ENCODE assay signal across 8 cellular contexts in the genomic region with DNA sequence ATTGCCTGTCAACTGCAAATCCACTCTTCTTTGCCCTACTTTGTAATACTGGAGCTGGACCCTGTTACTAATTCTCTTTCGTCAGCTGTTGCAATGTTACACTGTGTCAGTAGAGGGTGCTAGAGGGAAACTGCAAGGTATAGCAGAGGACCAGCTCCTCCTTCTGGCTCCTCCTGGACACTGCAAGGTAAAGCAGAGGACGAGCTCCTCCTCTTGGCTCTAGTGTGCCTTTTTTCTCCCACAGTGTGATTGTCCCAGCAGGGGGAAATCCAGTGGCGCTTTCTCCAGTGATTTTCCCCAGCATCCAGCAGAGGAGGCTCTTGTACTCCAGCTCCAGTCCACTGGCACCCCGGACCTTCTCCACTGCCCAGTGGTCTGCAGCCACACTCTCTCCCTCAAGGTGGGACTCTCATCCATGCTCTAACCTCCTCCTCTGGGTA.
A peak's percentile ranks its signal among the peaks of the same experiment; 100 is the strongest.
DNase-seq lines count a peak whose midpoint lies in the region; ATAC-seq and TF ChIP-seq lines count a peak whose summit lies in the region.

No MANE protein-coding gene starts in this region.

- H3K27ac ChIP-seq in dorsolateral prefrontal cortex = no peak overlapping the region

- no peak overlapping the region for H3K4me3 ChIP-seq in dorsolateral prefrontal cortex

- DNase-seq in COLO668 (lab: John Stamatoyannopoulos, UW; ENCODE audit: unreplicated experiment) (peak; percentile 86), NCI-H69 (lab: John Stamatoyannopoulos, UW) (peak; percentile 91), dorsolateral prefrontal cortex (peak; percentile 42 to 90 (median 76)), lung microvascular endothelial cell (ENCODE audit: low read depth in 2 of 2) (peak; percentile 89 to 93)
- peak; percentile 82 for DNase-seq in activated CD4-positive, alpha-beta T cell treated with anti-CD3 and anti-CD28 coated beads, Interleukin-2, amount 50 U/mL, for 1 hour
- peak; percentile 39 for DNase-seq in stimulated activated CD8-positive, alpha-beta memory T cell treated with anti-CD3 and anti-CD28 coated beads, Interleukin-15, amount 100 ng/mL, for 24 hours (ENCODE audit: low read depth)

- peak; percentile 72 for ATAC-seq in GM19467 (IDR thresholded peaks at IDR 0.05; ENCODE audit: unreplicated experiment)
- ATAC-seq in HG03565 (IDR thresholded peaks at IDR 0.05; ENCODE audit: unreplicated experiment) = peak; percentile 74

- H3K27me3 ChIP-seq in dorsolateral prefrontal cortex = no peaks in the 10 kb centered on the region

- intact Hi-C loops in dorsolateral prefrontal cortex (cut with DNase I) = loop anchor here in 1 of 2 donors (2.0 to 10.0 kb wide), 2 partner anchors 523 to 623 kb away; a partner anchor contains a TSS

- peak; percentile 74 to 100 (median 98) for TF ChIP-seq CTCF in dorsolateral prefrontal cortex (IDR thresholded peaks at IDR 0.05 in 54 of 56, conservative IDR thresholded peaks at IDR 0.05 in 2 of 56; ENCODE audit: low read depth in 1 of 56, partially characterized antibody in 56 of 56)

Comparison
In these comparisons a context has a peak if more than half of its experiments do, and no peak if none do; other contexts are left out.
1. DNase-seq: peak in every context shown above with its lines; median percentile 91 in NCI-H69; 91 in lung microvascular endothelial cell; 86 in COLO668; 82 in activated CD4-positive, alpha-beta T cell treated with anti-CD3 and anti-CD28 coated beads, Interleukin-2, amount 50 U/mL, for 1 hour; 76 in dorsolateral prefrontal cortex; 39 in stimulated activated CD8-positive, alpha-beta memory T cell treated with anti-CD3 and anti-CD28 coated beads, Interleukin-15, amount 100 ng/mL, for 24 hours.